1 cellular context compared by ENCODE assay signal in the genomic region with DNA sequence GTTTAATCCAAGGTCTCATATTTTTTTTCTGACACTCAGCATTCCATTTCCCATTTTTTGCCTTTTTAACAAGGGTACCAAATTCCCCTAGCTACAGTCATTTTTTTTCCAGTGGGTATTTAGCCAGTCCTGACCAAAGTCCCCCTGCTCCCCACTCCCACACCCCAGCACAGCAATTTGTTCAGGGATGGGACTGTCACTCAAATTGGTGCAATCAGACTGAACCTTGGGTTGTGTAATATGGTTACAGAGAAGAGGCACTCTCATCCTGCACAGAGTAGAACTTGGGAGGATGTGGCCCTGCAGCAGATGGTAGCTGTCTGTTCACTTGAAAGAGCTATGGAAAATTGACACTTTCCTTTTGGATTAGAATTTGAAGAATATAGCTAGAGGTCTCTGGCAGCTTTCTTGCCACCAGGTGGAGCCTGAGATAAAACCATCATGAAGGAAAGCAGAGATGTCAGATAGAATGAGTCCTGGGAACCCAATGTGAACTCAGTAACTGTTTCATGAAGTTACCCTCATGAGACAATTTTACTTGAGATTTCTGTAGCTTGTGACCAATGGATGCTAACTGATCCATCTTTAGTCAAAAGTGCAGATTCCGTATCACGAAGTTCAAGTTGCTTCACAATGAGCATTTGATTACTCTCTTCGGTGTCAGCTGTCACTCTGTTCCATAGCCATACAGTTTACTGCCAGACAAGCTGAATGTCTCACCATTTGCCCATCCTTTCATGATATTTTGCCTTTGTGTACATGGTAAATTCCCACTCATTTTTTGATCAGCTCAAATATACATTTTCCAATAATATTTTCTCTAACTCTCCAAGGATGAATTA.
TF ChIP-seq lines count a peak whose summit lies in the region.

No MANE protein-coding gene starts in this region.

TF ChIP-seq in HCT116, 20 proteins besides CTCF, POLR2A, EP300 and RAD21 (continued from another document):
- no peak for TF ChIP-seq EZH2phosphoT487 (IDR thresholded peaks at IDR 0.05; ENCODE audit: borderline replicate concordance)
- no peak for TF ChIP-seq YY1 (IDR thresholded peaks at IDR 0.05; ENCODE audit: extremely low read depth, insufficient replicate concordance, low read depth, low read length)
- no peak for TF ChIP-seq POLR2AphosphoS5 (IDR thresholded peaks at IDR 0.05; ENCODE audit: low read depth, low read length)
- no peak for TF ChIP-seq ZFX (IDR thresholded peaks at IDR 0.05)
- no peak for TF ChIP-seq JUND (IDR thresholded peaks at IDR 0.05)
- no peak for TF ChIP-seq CEBPB (IDR thresholded peaks at IDR 0.05; ENCODE audit: low read depth)
- TF ChIP-seq FOSL1 (IDR thresholded peaks at IDR 0.05; ENCODE audit: low read depth), result no peak
- no peak for TF ChIP-seq EZH2 (IDR thresholded peaks at IDR 0.05)
- TF ChIP-seq SRF (IDR thresholded peaks at IDR 0.05; ENCODE audit: low read depth), result no peak
